Comparison of ENCODE assay signal across 29 cellular contexts in the genomic region with DNA sequence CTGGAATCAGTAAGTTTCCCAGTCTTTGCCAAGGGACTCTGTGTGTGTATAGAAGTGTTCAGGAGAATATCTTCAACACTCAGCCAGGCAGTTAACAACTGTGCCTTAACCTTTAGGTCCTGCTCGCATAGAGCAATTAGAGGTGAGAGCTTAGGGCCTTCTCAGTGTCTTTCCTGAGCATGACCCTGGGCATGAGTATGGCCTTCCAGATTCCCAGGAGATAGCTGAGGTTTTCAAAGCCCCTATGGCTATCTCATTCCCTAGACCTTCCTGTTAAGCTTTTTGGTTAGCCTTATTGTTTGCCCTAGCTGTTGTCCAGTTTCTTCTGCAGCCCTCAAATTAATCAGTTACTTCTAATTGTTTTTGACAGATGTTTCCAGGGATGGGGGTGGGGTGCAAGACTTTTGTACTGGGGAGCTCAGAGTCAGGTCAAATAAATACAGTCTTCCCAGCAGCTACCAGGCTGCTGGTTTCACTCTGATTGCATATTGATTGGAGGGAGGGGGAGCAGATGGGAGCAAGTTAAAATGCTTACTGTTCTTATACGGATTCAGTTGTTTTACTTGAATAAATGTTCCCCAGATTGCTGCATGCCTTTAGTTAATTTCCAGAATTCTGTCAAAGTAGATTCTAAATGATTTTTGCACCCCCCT.
"Had no signal": no experiment of that assay in that cellular context is flagged by ENCODE, and none has a peak within 500 bp of the region (broad histone marks: within the 10 kb centered on the region; RNA-seq: fewer than 3 reads in every experiment).

No MANE protein-coding gene starts in this region.

- H3K27ac ChIP-seq: colonic mucosa, gastroesophageal sphincter, left lung, neutrophil, ovary, prostate gland, stomach, thyroid gland, upper lobe of left lung had no signal

- H3K9me3 ChIP-seq: prostate gland, thyroid gland had no signal

- H3K27me3 Mint-ChIP-seq: stimulated activated naive B cell treated with anti-CD40 and anti-IgM and Interleukin-4, amounts not matched to agents 10 μg/mL and 1 μg/mL and 100 μg/mL, for 72 hours had no signal

- H3K27me3 ChIP-seq: colonic mucosa, gastroesophageal sphincter, left lung, neutrophil, ovary, stomach, thyroid gland, upper lobe of left lung had no signal

- H3K4me3 Mint-ChIP-seq: activated T-cell treated with anti-CD3 and anti-CD28 coated beads, Interleukin-2, amount 50 U/mL, for 72 hours; immature natural killer cell; nephron; stimulated activated naive B cell treated with anti-CD40 and anti-IgM and Interleukin-4, amounts not matched to agents 10 μg/mL and 1 μg/mL and 100 μg/mL, for 72 hours had no signal

- H3K36me3 ChIP-seq: ovary, prostate gland, thyroid gland had no signal

- H3K4me3 ChIP-seq: colonic mucosa, gastroesophageal sphincter, left lung, lung, mucosa of descending colon, ovary, prostate gland, stomach, thyroid gland, upper lobe of left lung had no signal

- H3K4me1 ChIP-seq: colonic mucosa, gastroesophageal sphincter, left lung, prostate gland, stomach, thyroid gland, upper lobe of left lung had no signal

- DNase-seq: activated CD4-positive, alpha-beta T cell treated with anti-CD3 and anti-CD28 coated beads for 1 hour; activated CD4-positive, alpha-beta T cell treated with anti-CD3 and anti-CD28 coated beads, Interleukin-2, amount 50 U/mL, for 1 hour; activated naive CD4-positive, alpha-beta T cell; activated T-cell treated with anti-CD3 and anti-CD28 coated beads for 4 hours; activated T-cell treated with anti-CD3 and anti-CD28 coated beads, Interleukin-2, amount 50 U/mL, for 72 hours; cerebellar nuclear complex; colonic mucosa; effector memory CD4-positive, alpha-beta T cell; erythroblast; head of caudate nucleus; hypothalamus; immature natural killer cell; kidney glomerular epithelial cell; left lung; mucosa of descending colon; ovary; stimulated activated CD4-positive, alpha-beta T cell treated with anti-CD3 and anti-CD28 coated beads, Interleukin-15, amount 100 ng/mL, for 24 hours; stimulated activated CD4-positive, alpha-beta T cell treated with anti-CD3 and anti-CD28 coated beads, Interleukin-2, amount 100 ng/mL, for 24 hours; stimulated activated naive B cell treated with anti-CD40 and anti-IgM and Interleukin-4, amounts not matched to agents 10 μg/mL and 1 μg/mL and 100 μg/mL, for 72 hours; stomach; T-helper 2 cell; thyroid gland; upper lobe of left lung had no signal

- H3K27ac Mint-ChIP-seq: nephron; stimulated activated naive B cell treated with anti-CD40 and anti-IgM and Interleukin-4, amounts not matched to agents 10 μg/mL and 1 μg/mL and 100 μg/mL, for 72 hours had no signal

- ATAC-seq: activated naive CD4-positive, alpha-beta T cell treated with anti-CD3 and anti-CD28 coated beads, Interleukin-2, amount 50 U/mL, for 72 hours; activated T-cell treated with anti-CD3 and anti-CD28 coated beads, Interleukin-2, amount 50 U/mL, for 72 hours; gastroesophageal sphincter; left lung; mucosa of descending colon; stimulated activated naive B cell treated with anti-CD40 and anti-IgM and Interleukin-4, amounts not matched to agents 10 μg/mL and 1 μg/mL and 100 μg/mL, for 72 hours had no signal
